In the genomic region with DNA sequence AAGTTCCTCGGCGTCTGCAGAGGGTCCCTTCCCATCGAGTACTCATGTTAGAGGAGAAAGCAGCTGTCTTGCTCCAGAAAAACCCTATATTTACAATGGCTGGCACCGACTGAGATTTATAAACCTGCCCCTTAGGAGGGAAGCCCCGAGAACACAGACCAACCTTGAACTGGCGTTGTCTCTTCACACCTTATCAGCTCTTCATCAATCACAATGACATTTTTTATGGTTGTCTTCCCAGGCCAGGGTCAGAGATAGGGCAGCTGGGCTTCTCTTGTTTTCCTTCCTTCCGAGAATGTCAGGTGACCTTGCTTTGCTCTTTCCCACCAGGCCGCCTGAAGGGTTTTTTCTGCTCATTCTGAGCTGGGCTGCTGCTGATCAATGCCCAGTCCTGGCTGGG, we compare ENCODE assay signal across 1 cellular context.
TF ChIP-seq lines count a peak whose summit lies in the region.

No MANE protein-coding gene starts in this region.

TF ChIP-seq in H1, 55 proteins besides CTCF, POLR2A, EP300 and RAD21:
- TF ChIP-seq, protein P1, sequence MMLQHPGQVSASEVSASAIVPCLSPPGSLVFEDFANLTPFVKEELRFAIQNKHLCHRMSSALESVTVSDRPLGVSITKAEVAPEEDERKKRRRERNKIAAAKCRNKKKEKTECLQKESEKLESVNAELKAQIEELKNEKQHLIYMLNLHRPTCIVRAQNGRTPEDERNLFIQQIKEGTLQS (IDR thresholded peaks at IDR 0.05; ENCODE audit: insufficient read depth, low read depth, low read length): no peak
- TF ChIP-seq, protein P2, sequence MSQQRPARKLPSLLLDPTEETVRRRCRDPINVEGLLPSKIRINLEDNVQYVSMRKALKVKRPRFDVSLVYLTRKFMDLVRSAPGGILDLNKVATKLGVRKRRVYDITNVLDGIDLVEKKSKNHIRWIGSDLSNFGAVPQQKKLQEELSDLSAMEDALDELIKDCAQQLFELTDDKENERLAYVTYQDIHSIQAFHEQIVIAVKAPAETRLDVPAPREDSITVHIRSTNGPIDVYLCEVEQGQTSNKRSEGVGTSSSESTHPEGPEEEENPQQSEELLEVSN (IDR thresholded peaks at IDR 0.05): no peak
- TF ChIP-seq CBX5 (IDR thresholded peaks at IDR 0.05; ENCODE audit: low read depth, low read length) (no peak), RXRA (IDR thresholded peaks at IDR 0.05; ENCODE audit: insufficient read depth, low read depth, low read length) (no peak), GTF2F1 (IDR thresholded peaks at IDR 0.05; ENCODE audit: borderline replicate concordance, low read depth, low read length) (no peak), POLR2AphosphoS5 (IDR thresholded peaks at IDR 0.05; ENCODE audit: low read depth, low read length) (no peak), TBP (IDR thresholded peaks at IDR 0.05; ENCODE audit: low read depth, low read length) (no peak), HDAC6 (IDR thresholded peaks at IDR 0.05; ENCODE audit: low read depth, low read length) (no peak), SIN3A (conservative IDR thresholded peaks at IDR 0.05 in 1 of 2, IDR thresholded peaks at IDR 0.05 in 1 of 2; ENCODE audit: low read depth in 1 of 2, low read length in 2 of 2) (no peak), EGR1 (IDR thresholded peaks at IDR 0.05; ENCODE audit: borderline replicate concordance, low read depth, low read length) (no peak), TAF1 (IDR thresholded peaks at IDR 0.05; ENCODE audit: low read depth, low read length) (no peak), CBX8 (IDR thresholded peaks at IDR 0.05; ENCODE audit: borderline replicate concordance, low read depth, low read length) (no peak), KDM1A (IDR thresholded peaks at IDR 0.05; ENCODE audit: borderline replicate concordance, low read length) (no peak), JUN (IDR thresholded peaks at IDR 0.05; ENCODE audit: low read depth, low read length) (no peak), BACH1 (IDR thresholded peaks at IDR 0.05; ENCODE audit: low read length) (no peak), CHD1 (IDR thresholded peaks at IDR 0.05; ENCODE audit: low read depth, low read length) (no peak), SUZ12 (IDR thresholded peaks at IDR 0.05; ENCODE audit: low read length) (no peak)
